ENCODE assay signal across 8 cellular contexts in genomic region chr3:5187920-5188418, GRCh38. TPM values are rescaled to one million over a fixed set of nuclear protein-coding genes. Genes with fewer than 3 reads are reported as not detected.
DNase-seq lines count a peak whose midpoint lies in the region; ATAC-seq, FAIRE-seq and TF ChIP-seq lines count a peak whose summit lies in the region.

No MANE protein-coding gene starts in this region.

- H3K36me3 ChIP-seq in HEK293 (ENCODE audit: control insufficient read depth in 2 of 2, insufficient read depth in 1 of 2, low read length in 2 of 2) (peaks cover 0 to 10% of the 10 kb centered on the region in 2 experiments; a peak in 1 of 3 replicates), fibroblast of lung (ENCODE audit: control insufficient read depth, insufficient read depth, low read length) (no peaks in the 10 kb centered on the region), vagina (no peaks in the 10 kb centered on the region)

- H2AFZ ChIP-seq in fibroblast of lung (ENCODE audit: low read length) = peak overlapping the region; percentile 9

- intact Hi-C loops in vagina (cut with DNase I) = loop anchor here (10.0 kb wide), 1 partner anchor 63 kb away; the partner anchor contains the start of gene ARL8B

- H3K9me3 ChIP-seq in HEK293 (ENCODE audit: control insufficient read depth, insufficient read depth, low read depth, low read length) = no peaks in the 10 kb centered on the region
- no peaks in the 10 kb centered on the region for H3K9me3 ChIP-seq in fibroblast of lung (ENCODE audit: control insufficient read depth, insufficient read depth, low read depth, low read length)
- H3K9me3 ChIP-seq in vagina = no peaks in the 10 kb centered on the region

- peak; percentile 83 for FAIRE-seq in GM12891 (lab: Jason Lieb, UNC)

- H3K9me3 Mint-ChIP-seq in activated T-cell treated with anti-CD3 and anti-CD28 coated beads, Interleukin-2, amount 50 U/mL, for 72 hours = no peaks in the 10 kb centered on the region
- H3K9me3 Mint-ChIP-seq in natural killer cell treated with Interleukin-12 subunit alpha and Interleukin-12 subunit beta and Interleukin-15 and Interleukin-18, amount 100 ng/mL, for 72 hours = no peaks in the 10 kb centered on the region

- peaks cover 46% of the 10 kb centered on the region for H3K79me2 ChIP-seq in fibroblast of lung (ENCODE audit: control insufficient read depth, insufficient read depth, low read length)

- CTCF ChIA-PET in HEK293 (lab: Yijun Ruan, JAX) = no interaction called here

- H3K27ac Mint-ChIP-seq in activated T-cell treated with anti-CD3 and anti-CD28 coated beads, Interleukin-2, amount 50 U/mL, for 72 hours = peak overlapping the region; percentile 95
- peak overlapping the region; percentile 97 to 98 for H3K27ac Mint-ChIP-seq in natural killer cell treated with Interleukin-12 subunit alpha and Interleukin-12 subunit beta and Interleukin-15 and Interleukin-18, amount 100 ng/mL, for 72 hours

- peaks cover 19 to 37% of the 10 kb centered on the region in 2 donors for H3K36me3 Mint-ChIP-seq in activated T-cell treated with anti-CD3 and anti-CD28 coated beads, Interleukin-2, amount 50 U/mL, for 72 hours (ENCODE audit: insufficient read depth in 2 of 2)
- peaks cover 11% of the 10 kb centered on the region for H3K36me3 Mint-ChIP-seq in natural killer cell treated with Interleukin-12 subunit alpha and Interleukin-12 subunit beta and Interleukin-15 and Interleukin-18, amount 100 ng/mL, for 72 hours

- H3K27me3 ChIP-seq in fibroblast of lung (ENCODE audit: control insufficient read depth, insufficient read depth, low read length) (no peaks in the 10 kb centered on the region), vagina (no peaks in the 10 kb centered on the region)

- H3K27ac ChIP-seq in HEK293 (ENCODE audit: extremely low read depth, low read depth, low read length) (peak overlapping the region; percentile 86), fibroblast of lung (ENCODE audit: insufficient read depth, low read length) (peak overlapping the region; percentile 93), vagina (peak overlapping the region; percentile 96)

- H3K9ac ChIP-seq in fibroblast of lung (ENCODE audit: insufficient read depth, low read length) = peak overlapping the region; percentile 93

- ATAC-seq in activated T-cell treated with anti-CD3 and anti-CD28 coated beads, Interleukin-2, amount 50 U/mL, for 72 hours (replicated peaks in 1 of 2) = peak; percentile 49
- ATAC-seq in natural killer cell treated with Interleukin-12 subunit alpha and Interleukin-12 subunit beta and Interleukin-15 and Interleukin-18, amount 100 ng/mL, for 72 hours = peak; percentile 53 to 62

- H3K4me3 ChIP-seq in HEK293 (ENCODE audit: low read depth, low read length) = peak overlapping the region; percentile 92
- peak overlapping the region; percentile 86 for H3K4me3 ChIP-seq in NB4 (ENCODE audit: low read depth, low read length)
- H3K4me3 ChIP-seq in fibroblast of lung (replicated peaks in 1 of 4; ENCODE audit: control extremely low read depth in 1 of 4, insufficient read depth in 1 of 4, low read depth in 3 of 4, low read length in 4 of 4) = peak overlapping the region; percentile 75 to 92 (median 90)
- H3K4me3 ChIP-seq in vagina = peak overlapping the region; percentile 77 to 98

- DNase-seq in GM12891 (ENCODE audit: insufficient read length, low spot score) (no peak), NB4 (ENCODE audit: low read depth) (peak; percentile 60), fibroblast of lung (ENCODE audit: low read depth in 2 of 2) (peak; percentile 29 to 41), vagina (ENCODE audit: extremely low spot score in 2 of 2) (no peak), NCI-H2107 (lab: John Stamatoyannopoulos, UW) (no peak)
- peak; percentile 75 to 80 for DNase-seq in activated T-cell treated with anti-CD3 and anti-CD28 coated beads, Interleukin-2, amount 50 U/mL, for 72 hours
- DNase-seq in natural killer cell treated with Interleukin-12 subunit alpha and Interleukin-12 subunit beta and Interleukin-15 and Interleukin-18, amount 100 ng/mL, for 72 hours (ENCODE audit: low spot score) = peak; percentile 77

- TF ChIP-seq CTCF in HEK293 (tag by site-specific recombination; IDR thresholded peaks at IDR 0.05) (no peak), NB4 (IDR thresholded peaks at IDR 0.05; ENCODE audit: low read depth, low read length) (no peak), fibroblast of lung (conservative IDR thresholded peaks at IDR 0.05 in 1 of 2, IDR thresholded peaks at IDR 0.05 in 1 of 2; ENCODE audit: low read depth in 1 of 2, low read length in 2 of 2) (no peak), vagina (IDR thresholded peaks at IDR 0.05) (no peak)

- peak overlapping the region; percentile 97 to 99 for H3K4me3 Mint-ChIP-seq in activated T-cell treated with anti-CD3 and anti-CD28 coated beads, Interleukin-2, amount 50 U/mL, for 72 hours
- H3K4me3 Mint-ChIP-seq in natural killer cell treated with Interleukin-12 subunit alpha and Interleukin-12 subunit beta and Interleukin-15 and Interleukin-18, amount 100 ng/mL, for 72 hours = peak overlapping the region; percentile 100

- POLR2A ChIA-PET in HEK293 (lab: Yijun Ruan, JAX) = interaction anchor here (0.5 to 1.5 kb wide), 5 partner anchors 9 to 203 kb away, joined by 4 to 7 read pairs (median 5); no protein-coding TSS in a partner anchor

- TF ChIP-seq POLR2A in GM12891 (IDR thresholded peaks at IDR 0.05; ENCODE audit: low read depth, low read length) (peak; percentile 11; the same call in 1 of the 2 replicates), NB4 (IDR thresholded peaks at IDR 0.05; ENCODE audit: extremely low read depth, insufficient read length) (no peak), vagina (IDR thresholded peaks at IDR 0.05) (no peak)

- no peaks in the 10 kb centered on the region for H3K27me3 Mint-ChIP-seq in activated T-cell treated with anti-CD3 and anti-CD28 coated beads, Interleukin-2, amount 50 U/mL, for 72 hours (ENCODE audit: low read depth)
- H3K27me3 Mint-ChIP-seq in natural killer cell treated with Interleukin-12 subunit alpha and Interleukin-12 subunit beta and Interleukin-15 and Interleukin-18, amount 100 ng/mL, for 72 hours = no peaks in the 10 kb centered on the region

- H4K20me1 ChIP-seq in fibroblast of lung (ENCODE audit: control insufficient read depth, extremely low read depth, insufficient read depth, low read length) = no peaks in the 10 kb centered on the region

- peaks cover 36% of the 10 kb centered on the region for H3K4me1 Mint-ChIP-seq in activated T-cell treated with anti-CD3 and anti-CD28 coated beads, Interleukin-2, amount 50 U/mL, for 72 hours (ENCODE audit: low read depth)
- peaks cover 42 to 51% of the 10 kb centered on the region in 2 donors for H3K4me1 Mint-ChIP-seq in natural killer cell treated with Interleukin-12 subunit alpha and Interleukin-12 subunit beta and Interleukin-15 and Interleukin-18, amount 100 ng/mL, for 72 hours (ENCODE audit: low read depth in 2 of 2)

- H3K4me2 ChIP-seq in fibroblast of lung (ENCODE audit: extremely low read depth, insufficient read depth, low read length) = peak overlapping the region; percentile 74

- 0 out of 2 replicates have a peak, but pooled peaks cover 5% of the 10 kb centered on the region for H3K4me1 ChIP-seq in HEK293 (ENCODE audit: control insufficient read depth, insufficient read depth, low read length)
- peaks cover 4% of the 10 kb centered on the region for H3K4me1 ChIP-seq in fibroblast of lung (ENCODE audit: control insufficient read depth, extremely low read depth, insufficient read depth, low read length)
- H3K4me1 ChIP-seq in vagina = peaks cover 53% of the 10 kb centered on the region

TF ChIP-seq in GM12891, 5 proteins besides CTCF, POLR2A, EP300 and RAD21:
- TF ChIP-seq TAF1 (IDR thresholded peaks at IDR 0.05; ENCODE audit: low read depth, low read length) = 0 out of 2 replicates have a peak, but pooled peaks have one; percentile 44
- TF ChIP-seq PAX5 (IDR thresholded peaks at IDR 0.05; ENCODE audit: insufficient read depth, low read length, severe bottlenecking) = no peak
- no peak for TF ChIP-seq SPI1 (IDR thresholded peaks at IDR 0.05; ENCODE audit: low read depth, low read length)
- TF ChIP-seq POU2F2 (IDR thresholded peaks at IDR 0.05; ENCODE audit: low read depth, low read length) = peak; percentile 70; the same call in 1 of the 2 replicates
- 0 out of 2 replicates have a peak, but pooled peaks have one; percentile 58 for TF ChIP-seq POLR2AphosphoS5 (IDR thresholded peaks at IDR 0.05; ENCODE audit: low read depth, low read length)

TF ChIP-seq in HEK293, 187 proteins besides CTCF, POLR2A, EP300 and RAD21 (continues in another document):
- TF ChIP-seq ZNF530 (tag by site-specific recombination; IDR thresholded peaks at IDR 0.05; ENCODE audit: low read depth) = no peak

RNA-seq across cellular contexts. Expression of gene EDEM1, which starts 0.5 kb away (rescaled TPM):
- 25.5 TPM for polyA plus RNA-seq in GM12891 (2012; ENCODE audit: low read depth, missing spikeins)
- 100 to 1,000 TPM; 225 to 272 TPM for total RNA-seq in activated T-cell treated with anti-CD3 and anti-CD28 coated beads, Interleukin-2, amount 50 U/mL, for 72 hours
- 20.8 and 23.6 TPM in 2 replicates for total RNA-seq in fibroblast of lung
- polyA plus RNA-seq in fibroblast of lung = 41.9 and 42.4 TPM in 2 replicates
- polyA plus RNA-seq in fibroblast of lung (2012) = 21.4 and 22.0 TPM in 2 replicates
- polyA minus RNA-seq in fibroblast of lung (ENCODE audit: low replicate concordance) = 26.2 and 32.4 TPM in 2 replicates
- total RNA-seq in natural killer cell treated with Interleukin-12 subunit alpha and Interleukin-12 subunit beta and Interleukin-15 and Interleukin-18, amount 100 ng/mL, for 72 hours = 100 to 1,000 TPM; 109 to 171 TPM
- total RNA-seq in vagina = 30.9 TPM

Comparison
In these comparisons a context has a peak if more than half of its experiments do, and no peak if none do; other contexts are left out.
1. DNase-seq: peak in NB4 (single experiment), activated T-cell treated with anti-CD3 and anti-CD28 coated beads, Interleukin-2, amount 50 U/mL, for 72 hours (2 of 2), fibroblast of lung (2 of 2) and natural killer cell treated with Interleukin-12 subunit alpha and Interleukin-12 subunit beta and Interleukin-15 and Interleukin-18, amount 100 ng/mL, for 72 hours (single experiment); none in GM12891 (single experiment), vagina (0 of 2) and NCI-H2107 (single experiment).
2. Peak in every context shown above with its lines, with median percentiles within 50 percentile points of each other: H3K27ac ChIP-seq and H3K4me3 ChIP-seq.